Comparison of ENCODE assay signal across 22 cellular contexts in the genomic region with DNA sequence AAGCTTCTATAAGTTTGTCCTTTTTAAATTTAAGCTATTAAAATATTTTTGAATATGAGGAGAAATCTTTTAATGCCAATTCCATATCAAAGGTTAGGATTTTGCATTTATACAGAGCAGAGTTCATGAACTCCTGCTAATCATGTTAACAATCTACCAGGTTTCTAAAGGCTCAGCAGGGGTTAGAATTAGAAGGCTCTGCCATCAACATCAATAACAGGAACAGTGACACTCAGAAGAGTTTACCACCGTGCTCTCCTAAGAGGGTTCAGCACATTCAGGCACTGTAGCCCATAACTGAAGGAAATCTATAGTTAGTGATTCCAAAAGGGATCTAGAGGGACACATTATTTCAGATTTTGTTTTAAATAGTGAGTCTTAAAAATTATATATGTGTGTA.
DNase-seq lines count a peak whose midpoint lies in the region; ATAC-seq, FAIRE-seq and TF ChIP-seq lines count a peak whose summit lies in the region.
"Had no signal": no experiment of that assay in that cellular context is flagged by ENCODE, and none has a peak within 500 bp of the region (broad histone marks: within the 10 kb centered on the region; RNA-seq: fewer than 3 reads in every experiment).

No MANE protein-coding gene starts in this region.

- H2AFZ ChIP-seq in H1 (ENCODE audit: low read length) = no peak overlapping the region

- H3K9me3 Mint-ChIP-seq in activated naive CD4-positive, alpha-beta T cell treated with anti-CD3 and anti-CD28 coated beads for 36 hours = no peaks in the 10 kb centered on the region

- FAIRE-seq in H1 (lab: Jason Lieb, UNC) = no peak
- FAIRE-seq: GM12892 had no signal

- H4K5ac ChIP-seq in H1 (ENCODE audit: insufficient read length, low read depth, low read length) = no peak overlapping the region

- TF ChIP-seq POLR2A in H1 (IDR thresholded peaks at IDR 0.05; ENCODE audit: control extremely low read depth in 1 of 2, low read depth in 2 of 2, low read length in 2 of 2) = no peak

- no peak overlapping the region for H4K8ac ChIP-seq in H1 (ENCODE audit: extremely low read depth, insufficient read depth, low read length)

- ATAC-seq in GM18867 (IDR thresholded peaks at IDR 0.05; ENCODE audit: unreplicated experiment) (no peak), HG02981 (IDR thresholded peaks at IDR 0.05; ENCODE audit: unreplicated experiment) (no peak)
- ATAC-seq: Panc1 had no signal

- H3K79me2 ChIP-seq in H1 (ENCODE audit: control insufficient read depth in 1 of 2, insufficient read depth in 2 of 2, low read length in 2 of 2) = no peaks in the 10 kb centered on the region

- H3K27ac ChIP-seq in H1 (ENCODE audit: low read depth, low read length) = no peak overlapping the region
- H3K27ac ChIP-seq: RWPE1 had no signal

- H3K56ac ChIP-seq in H1 (replicated peaks; ENCODE audit: insufficient read length, low read depth, low read length) = no peak overlapping the region

- intact Hi-C loops in activated naive CD4-positive, alpha-beta T cell treated with anti-CD3 and anti-CD28 coated beads for 36 hours (cut with micrococcal nuclease) = no loop called here

- H2BK20ac ChIP-seq in H1 (ENCODE audit: low read length) = no peak overlapping the region

- peaks cover 3 to 37% (median 17%) of the 10 kb centered on the region in 4 experiments for H3K27me3 ChIP-seq in H1 (replicated peaks in 1 of 4; ENCODE audit: control insufficient read depth in 3 of 4, extremely low read depth in 1 of 4, insufficient read depth in 3 of 4, low read length in 3 of 4)

- no peak overlapping the region for H2BK12ac ChIP-seq in H1 (ENCODE audit: low read depth, low read length)

- no peak overlapping the region for H3K4me3 ChIP-seq in H1 (ENCODE audit: extremely low read depth in 1 of 4, insufficient read depth in 2 of 4, low read depth in 3 of 4, low read length in 4 of 4)

- TF ChIP-seq EP300 in H1 (IDR thresholded peaks at IDR 0.05; ENCODE audit: borderline replicate concordance in 1 of 2, low read depth in 2 of 2, low read length in 2 of 2) = no peak

- H2BK5ac ChIP-seq in H1 (ENCODE audit: low read depth, low read length) = no peak overlapping the region

- H2AK5ac ChIP-seq in H1 (ENCODE audit: low read depth, low read length) = no peak overlapping the region

- peak overlapping the region; percentile 4 for H3K27ac Mint-ChIP-seq in activated naive CD4-positive, alpha-beta T cell treated with anti-CD3 and anti-CD28 coated beads for 36 hours
- H3K27ac Mint-ChIP-seq: B cell; CD14-positive monocyte; CD8-positive, alpha-beta memory T cell had no signal

- CTCF ChIA-PET in activated naive CD4-positive, alpha-beta T cell treated with anti-CD3 and anti-CD28 coated beads for 36 hours (lab: Charles Lee) = no interaction called here
- CTCF ChIA-PET in H1 (lab: Charles Lee; ENCODE audit: partially characterized antibody) = no interaction called here

- H4K91ac ChIP-seq in H1 (replicated peaks; ENCODE audit: insufficient read length, low read length) = no peak overlapping the region

- H3K23me2 ChIP-seq in H1 (ENCODE audit: low read depth, low read length) = no peaks in the 10 kb centered on the region; the same call in 1 of the 2 replicates

- 9% methylated on average over 1 of the region's 1 CpG; no CpG with 5 or more reads in 1 of the 2 experiments for WGBS in H1 (ENCODE audit: extremely low coverage in 1 of 2, insufficient coverage in 1 of 2, insufficient read length in 1 of 2, insufficient replicate concordance in 2 of 2, low coverage in 1 of 2, low lambda C conversion rate in 2 of 2, missing lambda C conversion rate in 1 of 2), 2 experiments

- TF ChIP-seq RAD21 in H1 (IDR thresholded peaks at IDR 0.05 in 1 of 2, conservative IDR thresholded peaks at IDR 0.05 in 1 of 2; ENCODE audit: low read depth in 2 of 2, low read length in 2 of 2) = no peak

- H3K27me3 Mint-ChIP-seq in activated naive CD4-positive, alpha-beta T cell treated with anti-CD3 and anti-CD28 coated beads for 36 hours (ENCODE audit: low read depth) = no peaks in the 10 kb centered on the region

- H3K23ac ChIP-seq in H1 (ENCODE audit: insufficient read length) = no peak overlapping the region

- H3K4me1 ChIP-seq in H1 (replicated peaks in 1 of 4; ENCODE audit: control insufficient read depth in 3 of 4, insufficient read depth in 4 of 4, low read length in 3 of 4) = peaks cover 0 to 2% (median 0%) of the 10 kb centered on the region in 4 experiments; a peak in 2 of 7 replicates

- no peaks in the 10 kb centered on the region for H3K79me1 ChIP-seq in H1 (ENCODE audit: low read depth, low read length)

- H2BK120ac ChIP-seq in H1 (replicated peaks; ENCODE audit: low read depth, low read length) = no peak overlapping the region

- no peaks in the 10 kb centered on the region for H4K20me1 ChIP-seq in H1 (replicated peaks in 1 of 2; ENCODE audit: control insufficient read depth in 1 of 2, insufficient read depth in 2 of 2, low read length in 2 of 2)

- no peaks in the 10 kb centered on the region for H3K36me3 Mint-ChIP-seq in activated naive CD4-positive, alpha-beta T cell treated with anti-CD3 and anti-CD28 coated beads for 36 hours (ENCODE audit: low read depth)
- H3K36me3 Mint-ChIP-seq: CD14-positive monocyte had no signal

- no peak overlapping the region for H3K9ac ChIP-seq in H1 (replicated peaks in 1 of 4; ENCODE audit: extremely low read depth in 1 of 4, low read depth in 3 of 4, low read length in 3 of 4)

- H3K4me3 Mint-ChIP-seq in activated naive CD4-positive, alpha-beta T cell treated with anti-CD3 and anti-CD28 coated beads for 36 hours = no peak overlapping the region
- H3K4me3 Mint-ChIP-seq: B cell; CD14-positive monocyte; CD8-positive, alpha-beta memory T cell had no signal

- no peaks in the 10 kb centered on the region for H3K4me1 Mint-ChIP-seq in activated naive CD4-positive, alpha-beta T cell treated with anti-CD3 and anti-CD28 coated beads for 36 hours (ENCODE audit: low read depth)
- H3K4me1 Mint-ChIP-seq: B cell; CD14-positive monocyte; CD8-positive, alpha-beta memory T cell had no signal

- H3K14ac ChIP-seq in H1 (ENCODE audit: insufficient read length) = no peak overlapping the region

- H3K4ac ChIP-seq in H1 (replicated peaks; ENCODE audit: insufficient read length, low read depth, low read length) = no peak overlapping the region

- no peak overlapping the region for H2BK15ac ChIP-seq in H1 (ENCODE audit: low read length)

- DNase-seq in activated naive CD4-positive, alpha-beta T cell treated with anti-CD3 and anti-CD28 coated beads for 36 hours = no peak
- DNase-seq in activated naive CD4-positive, alpha-beta T cell (lab: John Stamatoyannopoulos, UW) = no peak
- DNase-seq in NCI-H1417 treated with DMSO at 0.1 percent for 48 hours (lab: John Stamatoyannopoulos, UW) = peak; percentile 28
- no peak for DNase-seq in H1 (ENCODE audit: low read depth in 1 of 2, low spot score in 2 of 2)
- DNase-seq in SW480 (ENCODE audit: low spot score) = no peak
- DNase-seq: CD8-positive, alpha-beta memory T cell; DMS 273 treated with DMSO at 0.1 percent for 48 hours; DND-41; GOT3; NCI-H1048; NCI-H1436; NCI-H187; NCI-H2081 treated with DMSO at 0.1 percent for 48 hours; NCI-H526; SHP77 had no signal

- H3K9me3 ChIP-seq in H1 (ENCODE audit: insufficient read depth in 2 of 2, low read depth in 1 of 2, low read length in 1 of 2) = peaks cover 4 to 5% of the 10 kb centered on the region in 2 experiments; a peak in 2 of 4 replicates

- H3K4me2 ChIP-seq in H1 (ENCODE audit: insufficient read depth in 1 of 2, low read depth in 2 of 2, low read length in 2 of 2) = no peak overlapping the region

- no peak for TF ChIP-seq CTCF in H1 (IDR thresholded peaks at IDR 0.05; ENCODE audit: control extremely low read depth in 1 of 3, insufficient read depth in 1 of 3, low read depth in 1 of 3, low read length in 3 of 3)

- POLR2A ChIA-PET in H1 (lab: Charles Lee; ENCODE audit: partially characterized antibody) = no interaction called here

- no peak overlapping the region for H3K18ac ChIP-seq in H1 (ENCODE audit: extremely low read depth, low read length)

- H3K36me3 ChIP-seq in H1 (ENCODE audit: control insufficient read depth in 2 of 4, insufficient read depth in 4 of 4, low read length in 3 of 4) = no peaks in the 10 kb centered on the region

TF ChIP-seq in H1, 55 proteins besides CTCF, POLR2A, EP300 and RAD21:
- no peak for TF ChIP-seq SRF (IDR thresholded peaks at IDR 0.05; ENCODE audit: low read depth, low read length)
- TF ChIP-seq TEAD4 (IDR thresholded peaks at IDR 0.05; ENCODE audit: low read depth, low read length) = no peak
- no peak for TF ChIP-seq ATF3 (IDR thresholded peaks at IDR 0.05; ENCODE audit: insufficient read depth, low read depth, low read length)
- peak; percentile 24 for TF ChIP-seq NANOG (IDR thresholded peaks at IDR 0.05; ENCODE audit: insufficient read depth, low read depth, low read length, poor library complexity, severe bottlenecking)
